8 cellular contexts compared by ENCODE assay signal in the genomic region with DNA sequence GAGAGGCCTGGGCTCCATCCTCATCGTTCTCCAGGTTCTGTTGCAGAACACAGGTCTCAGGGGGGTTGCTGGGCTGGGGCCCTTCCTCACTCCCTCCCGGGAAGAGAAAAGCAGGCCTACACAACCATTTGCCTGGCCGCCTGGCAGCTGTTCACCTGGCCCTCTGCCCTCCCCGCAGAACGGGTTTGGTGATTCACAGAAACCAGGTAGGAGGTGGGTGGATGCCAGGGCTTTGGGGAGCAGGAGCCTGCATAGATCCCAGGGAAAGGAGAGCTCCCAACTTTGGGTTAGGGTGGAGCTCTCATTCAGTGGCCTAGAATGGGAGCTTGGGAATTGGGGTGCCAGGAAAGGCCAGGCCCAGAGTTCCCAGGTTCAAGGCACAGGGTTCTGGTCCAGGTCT. TPM values are rescaled to one million over a fixed set of nuclear protein-coding genes. Genes with fewer than 3 reads are reported as not detected.
DNase-seq lines count a peak whose midpoint lies in the region; ATAC-seq and TF ChIP-seq lines count a peak whose summit lies in the region.

No MANE protein-coding gene starts in this region.

- H3K9me3 ChIP-seq in psoas muscle: no peaks in the 10 kb centered on the region

- H3K27me3 Mint-ChIP-seq in activated CD4-positive, alpha-beta T cell treated with anti-CD3 and anti-CD28 coated beads, Interleukin-2, amount 10 ng/mL, durations not matched to agents 7 days and 5 days: no peaks in the 10 kb centered on the region

- peaks cover 20% of the 10 kb centered on the region for H3K4me1 ChIP-seq in psoas muscle

- peak overlapping the region; percentile 89 for H3K4me3 Mint-ChIP-seq in activated CD4-positive, alpha-beta T cell treated with anti-CD3 and anti-CD28 coated beads, Interleukin-2, amount 10 ng/mL, durations not matched to agents 7 days and 5 days

- peaks cover 43% of the 10 kb centered on the region for H3K4me1 Mint-ChIP-seq in activated CD4-positive, alpha-beta T cell treated with anti-CD3 and anti-CD28 coated beads, Interleukin-2, amount 10 ng/mL, durations not matched to agents 7 days and 5 days

- ATAC-seq in psoas muscle: no peak
- ATAC-seq in HG02852 (IDR thresholded peaks at IDR 0.05; ENCODE audit: unreplicated experiment): no peak

- H3K36me3 ChIP-seq in psoas muscle (ENCODE audit: insufficient read depth in 1 of 2, low read depth in 1 of 2): peaks cover 0 to 5% of the 10 kb centered on the region in 2 donors

- CTCF ChIA-PET in activated CD4-positive, alpha-beta T cell treated with anti-CD3 and anti-CD28 coated beads, Interleukin-2, amount 10 ng/mL, durations not matched to agents 7 days and 5 days (lab: Charles Lee): interaction anchor here (0.5 to 2.8 kb wide), 15 partner anchors 9 to 161 kb away, joined by 3 to 10 read pairs (median 4); a partner anchor contains a TSS

- no peaks in the 10 kb centered on the region for H3K9me3 Mint-ChIP-seq in activated CD4-positive, alpha-beta T cell treated with anti-CD3 and anti-CD28 coated beads, Interleukin-2, amount 10 ng/mL, durations not matched to agents 7 days and 5 days

- no peaks in the 10 kb centered on the region for H3K27me3 ChIP-seq in psoas muscle (ENCODE audit: insufficient read depth in 3 of 3, low read length in 2 of 3)

- no peak for TF ChIP-seq CTCF in foreskin fibroblast (IDR thresholded peaks at IDR 0.05; ENCODE audit: low read depth, low read length)
- TF ChIP-seq CTCF in psoas muscle (IDR thresholded peaks at IDR 0.05): no peak

- intact Hi-C loops in psoas muscle (cut with DNase I): loop anchor here (5.0 kb wide), 3 partner anchors 39 to 66 kb away; a partner anchor contains a TSS

- H3K27ac Mint-ChIP-seq in activated CD4-positive, alpha-beta T cell treated with anti-CD3 and anti-CD28 coated beads, Interleukin-2, amount 10 ng/mL, durations not matched to agents 7 days and 5 days: peak overlapping the region; percentile 83

- WGBS in psoas muscle, 3 donors: 18 to 24% (median 23%) methylated on average over 5 of the region's 5 CpGs

- H3K4me3 ChIP-seq in foreskin fibroblast (ENCODE audit: low read depth in 1 of 2, low read length in 2 of 2): peak overlapping the region; percentile 80 to 90
- peak overlapping the region; percentile 98 for H3K4me3 ChIP-seq in psoas muscle

- peak; percentile 75 for DNase-seq in activated effector memory CD4-positive, alpha-beta T cell treated with anti-CD3 and anti-CD28 coated beads, Interleukin-2, amount 50 U/mL, for 16 hours
- no peak for DNase-seq in activated effector memory CD4-positive, alpha-beta T cell treated with Interleukin-2 at 50 U/mL for 16 hours
- no peak for DNase-seq in activated CD4-positive, alpha-beta T cell treated with anti-CD3 and anti-CD28 coated beads, Interleukin-2, amount 10 ng/mL, durations not matched to agents 7 days and 5 days
- DNase-seq in foreskin fibroblast: peak in 1 of 2 donors; percentile 12
- no peak for DNase-seq in psoas muscle
- no peak for DNase-seq in NCI-H1694 treated with DMSO at 0.1 percent for 48 hours (lab: John Stamatoyannopoulos, UW)
- DNase-seq in NCI-H526 treated with DMSO at 0.1 percent for 48 hours (lab: John Stamatoyannopoulos, UW): no peak

- H3K27ac ChIP-seq in psoas muscle: peak overlapping the region; percentile 85

- H3K36me3 Mint-ChIP-seq in activated CD4-positive, alpha-beta T cell treated with anti-CD3 and anti-CD28 coated beads, Interleukin-2, amount 10 ng/mL, durations not matched to agents 7 days and 5 days (ENCODE audit: low read depth): peaks cover 4% of the 10 kb centered on the region

- POLR2A ChIA-PET in activated CD4-positive, alpha-beta T cell treated with anti-CD3 and anti-CD28 coated beads, Interleukin-2, amount 10 ng/mL, durations not matched to agents 7 days and 5 days (lab: Charles Lee): interaction anchor here (0.9 kb wide), 1 partner anchor 32 kb away, joined by 3 read pairs; no protein-coding TSS in a partner anchor

RNA-seq across cellular contexts. Expression of a gene that starts 1.0 kb away (rescaled TPM):
- 10 to 100 TPM; 42.2 to 47.2 TPM for total RNA-seq in activated CD4-positive, alpha-beta T cell treated with anti-CD3 and anti-CD28 coated beads, Interleukin-2, amount 10 ng/mL, durations not matched to agents 7 days and 5 days
- 10 to 100 TPM; 57.1 to 83.2 (median 66.2) TPM for total RNA-seq in psoas muscle
- 100 to 1,000 TPM in 1 of 3 donors, 10 to 100 TPM in 2; 81.7 to 121 (median 87.8) TPM for polyA plus RNA-seq in psoas muscle

RNA-seq across cellular contexts. Expression of a gene that starts 12.9 kb away (rescaled TPM):
- total RNA-seq in activated CD4-positive, alpha-beta T cell treated with anti-CD3 and anti-CD28 coated beads, Interleukin-2, amount 10 ng/mL, durations not matched to agents 7 days and 5 days: 1 to 10 TPM; 1.3 to 2.6 TPM
- total RNA-seq in psoas muscle: 1 to 10 TPM in 3 of 4 donors, under 1 TPM in 1; 0.93 to 1.9 (median 1.5) TPM
- polyA plus RNA-seq in psoas muscle: under 1 TPM; 0.35 to 0.89 (median 0.61) TPM

RNA-seq across cellular contexts. Expression of a gene that starts 14.8 kb away (rescaled TPM):
- total RNA-seq in activated CD4-positive, alpha-beta T cell treated with anti-CD3 and anti-CD28 coated beads, Interleukin-2, amount 10 ng/mL, durations not matched to agents 7 days and 5 days: 100 to 1,000 TPM; 149 to 164 TPM
- 10 to 100 TPM; 25.3 to 42.7 (median 29.9) TPM for total RNA-seq in psoas muscle
- 10 to 100 TPM; 57.4 to 71.5 (median 57.7) TPM for polyA plus RNA-seq in psoas muscle

RNA-seq across cellular contexts. Expression of a gene that starts 15.5 kb away (rescaled TPM):
- not detected for total RNA-seq in activated CD4-positive, alpha-beta T cell treated with anti-CD3 and anti-CD28 coated beads, Interleukin-2, amount 10 ng/mL, durations not matched to agents 7 days and 5 days
- under 1 TPM in 1 of 4 donors, not detected in 3; 0.19 TPM for total RNA-seq in psoas muscle
- not detected for polyA plus RNA-seq in psoas muscle

RNA-seq across cellular contexts. Expression of a gene that starts 24.8 kb away (rescaled TPM):
- 100 to 1,000 TPM; 191 to 252 TPM for total RNA-seq in activated CD4-positive, alpha-beta T cell treated with anti-CD3 and anti-CD28 coated beads, Interleukin-2, amount 10 ng/mL, durations not matched to agents 7 days and 5 days
- total RNA-seq in psoas muscle: 10 to 100 TPM in 3 of 4 donors, 1 to 10 TPM in 1; 8.7 to 13.1 (median 11.5) TPM
- polyA plus RNA-seq in psoas muscle: 10 to 100 TPM; 10.6 to 18.1 (median 16.7) TPM
